ENCODE assay signal across 32 cellular contexts in the genomic region with DNA sequence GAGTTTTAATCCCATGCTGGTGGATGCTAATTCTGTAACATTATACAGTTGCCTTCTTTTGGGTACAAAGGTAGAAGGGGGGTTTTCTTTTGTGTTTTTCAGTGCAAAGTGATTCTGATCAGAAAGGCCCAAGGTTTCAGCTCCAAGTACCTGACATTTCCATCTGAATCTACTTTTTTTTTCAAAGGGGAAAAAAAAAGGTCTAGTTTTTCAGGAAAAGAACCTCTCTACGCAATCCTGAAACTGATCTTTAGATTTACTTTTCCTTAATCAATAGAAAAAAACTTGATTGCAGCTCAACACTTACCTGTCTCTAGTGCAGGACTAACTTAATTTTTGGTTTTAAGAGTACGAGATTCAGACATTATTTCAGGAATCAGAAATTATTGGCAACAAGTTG.
"Had no signal": no experiment of that assay in that cellular context is flagged by ENCODE, and none has a peak within 500 bp of the region (broad histone marks: within the 10 kb centered on the region; RNA-seq: fewer than 3 reads in every experiment).

A gene with protein sequence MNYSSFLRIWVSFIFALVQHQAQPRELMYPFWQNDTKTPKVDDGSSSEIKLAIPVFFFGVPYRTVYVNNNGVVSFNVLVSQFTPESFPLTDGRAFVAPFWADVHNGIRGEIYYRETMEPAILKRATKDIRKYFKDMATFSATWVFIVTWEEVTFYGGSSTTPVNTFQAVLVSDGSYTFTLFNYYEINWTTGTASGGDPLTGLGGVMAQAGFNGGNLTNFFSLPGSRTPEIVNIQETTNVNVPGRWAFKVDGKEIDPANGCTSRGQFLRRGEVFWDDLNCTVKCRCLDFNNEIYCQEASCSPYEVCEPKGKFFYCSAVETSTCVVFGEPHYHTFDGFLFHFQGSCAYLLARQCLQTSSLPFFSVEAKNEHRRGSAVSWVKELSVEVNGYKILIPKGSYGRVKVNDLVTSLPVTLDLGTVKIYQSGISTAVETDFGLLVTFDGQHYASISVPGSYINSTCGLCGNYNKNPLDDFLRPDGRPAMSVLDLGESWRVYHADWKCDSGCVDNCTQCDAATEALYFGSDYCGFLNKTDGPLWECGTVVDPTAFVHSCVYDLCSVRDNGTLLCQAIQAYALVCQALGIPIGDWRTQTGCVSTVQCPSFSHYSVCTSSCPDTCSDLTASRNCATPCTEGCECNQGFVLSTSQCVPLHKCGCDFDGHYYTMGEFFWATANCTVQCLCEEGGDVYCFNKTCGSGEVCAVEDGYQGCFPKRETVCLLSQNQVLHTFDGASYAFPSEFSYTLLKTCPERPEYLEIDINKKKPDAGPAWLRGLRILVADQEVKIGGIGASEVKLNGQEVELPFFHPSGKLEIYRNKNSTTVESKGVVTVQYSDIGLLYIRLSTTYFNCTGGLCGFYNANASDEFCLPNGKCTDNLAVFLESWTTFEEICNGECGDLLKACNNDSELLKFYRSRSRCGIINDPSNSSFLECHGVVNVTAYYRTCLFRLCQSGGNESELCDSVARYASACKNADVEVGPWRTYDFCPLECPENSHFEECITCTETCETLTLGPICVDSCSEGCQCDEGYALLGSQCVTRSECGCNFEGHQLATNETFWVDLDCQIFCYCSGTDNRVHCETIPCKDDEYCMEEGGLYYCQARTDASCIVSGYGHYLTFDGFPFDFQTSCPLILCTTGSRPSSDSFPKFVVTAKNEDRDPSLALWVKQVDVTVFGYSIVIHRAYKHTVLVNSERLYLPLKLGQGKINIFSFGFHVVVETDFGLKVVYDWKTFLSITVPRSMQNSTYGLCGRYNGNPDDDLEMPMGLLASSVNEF (N-terminal part only) (plus strand): TSS at position 301 of the 400 bp plus-strand sequence. CDS start 1,423 bp downstream, outside the sequence.

- H3K27me3 ChIP-seq: esophagus squamous epithelium, heart right ventricle, ovary, sigmoid colon, spleen, testis, tibial artery had no signal

- H3K4me1 ChIP-seq: psoas muscle had no signal

- H3K4me3 ChIP-seq: esophagus squamous epithelium, heart right ventricle, lung, mucosa of descending colon, ovary, psoas muscle, sigmoid colon, spleen, testis, tibial artery had no signal

- DNase-seq: cortex of kidney; effector memory CD8-positive, alpha-beta T cell; erythroblast; esophagus squamous epithelium; foreskin melanocyte; glutamatergic neuron; heart right ventricle; hypothalamus; kidney; mucosa of descending colon; naive B cell; ovary; posterior cingulate gyrus; psoas muscle; right cardiac atrium; sigmoid colon; spleen; stimulated activated CD4-positive, alpha-beta T cell treated with anti-CD3 and anti-CD28 coated beads, Interleukin-4, amount 100 ng/mL, for 4 hours; stimulated activated naive CD8-positive, alpha-beta T cell treated with anti-CD3 and anti-CD28 coated beads, Interleukin-15, Interleukin-2, amounts not matched to agents 100 U/mL and 50 U/mL, for 24 hours; substantia nigra; testis; tibial artery had no signal

- H3K9me3 Mint-ChIP-seq: effector memory CD8-positive, alpha-beta T cell; memory B cell; mesothelial cell of epicardium; natural killer cell treated with Interleukin-12 subunit alpha and Interleukin-12 subunit beta and Interleukin-15 and Interleukin-18, amount 100 ng/mL, for 72 hours; stimulated activated memory B cell treated with anti-CD40 and anti-IgM and Interleukin-4, amounts not matched to agents 10 μg/mL and 1 μg/mL and 100 μg/mL, for 72 hours; type B pancreatic cell had no signal

- H3K36me3 ChIP-seq: esophagus squamous epithelium, heart right ventricle, ovary, sigmoid colon, spleen, tibial artery had no signal

- FAIRE-seq: endometrium, kidney, urothelium cell line had no signal

- H3K27ac ChIP-seq: esophagus squamous epithelium, heart right ventricle, ovary, psoas muscle, sigmoid colon, spleen, testis, tibial artery had no signal

- ATAC-seq: effector memory CD8-positive, alpha-beta T cell; heart right ventricle; left lobe of liver; mucosa of descending colon; natural killer cell treated with Interleukin-12 subunit alpha and Interleukin-12 subunit beta and Interleukin-15 and Interleukin-18, amount 100 ng/mL, for 72 hours; psoas muscle; right cardiac atrium; stimulated activated memory B cell treated with anti-CD40 and anti-IgM and Interleukin-4, amounts not matched to agents 10 μg/mL and 1 μg/mL and 100 μg/mL, for 72 hours; stimulated activated naive CD8-positive, alpha-beta T cell treated with anti-CD3 and anti-CD28 coated beads, Interleukin-15, Interleukin-2, amounts not matched to agents 100 U/mL and 50 U/mL, for 24 hours had no signal

- H3K4me3 Mint-ChIP-seq: effector memory CD8-positive, alpha-beta T cell; memory B cell; mesothelial cell of epicardium; naive B cell; natural killer cell treated with Interleukin-12 subunit alpha and Interleukin-12 subunit beta and Interleukin-15 and Interleukin-18, amount 100 ng/mL, for 72 hours; neural crest cell; stimulated activated memory B cell treated with anti-CD40 and anti-IgM and Interleukin-4, amounts not matched to agents 10 μg/mL and 1 μg/mL and 100 μg/mL, for 72 hours; type B pancreatic cell had no signal

- H3K27me3 Mint-ChIP-seq: stimulated activated memory B cell treated with anti-CD40 and anti-IgM and Interleukin-4, amounts not matched to agents 10 μg/mL and 1 μg/mL and 100 μg/mL, for 72 hours; type B pancreatic cell had no signal

- H3K4me1 Mint-ChIP-seq: memory B cell; naive B cell; stimulated activated memory B cell treated with anti-CD40 and anti-IgM and Interleukin-4, amounts not matched to agents 10 μg/mL and 1 μg/mL and 100 μg/mL, for 72 hours had no signal

- H3K9me3 ChIP-seq: esophagus squamous epithelium, heart right ventricle, mucosa of descending colon, ovary, psoas muscle, sigmoid colon, spleen, testis, tibial artery had no signal

- H3K36me3 Mint-ChIP-seq: mesothelial cell of epicardium; naive B cell; natural killer cell treated with Interleukin-12 subunit alpha and Interleukin-12 subunit beta and Interleukin-15 and Interleukin-18, amount 100 ng/mL, for 72 hours; stimulated activated memory B cell treated with anti-CD40 and anti-IgM and Interleukin-4, amounts not matched to agents 10 μg/mL and 1 μg/mL and 100 μg/mL, for 72 hours; type B pancreatic cell had no signal

- H3K27ac Mint-ChIP-seq: effector memory CD8-positive, alpha-beta T cell; memory B cell; mesothelial cell of epicardium; naive B cell; natural killer cell treated with Interleukin-12 subunit alpha and Interleukin-12 subunit beta and Interleukin-15 and Interleukin-18, amount 100 ng/mL, for 72 hours; stimulated activated memory B cell treated with anti-CD40 and anti-IgM and Interleukin-4, amounts not matched to agents 10 μg/mL and 1 μg/mL and 100 μg/mL, for 72 hours; type B pancreatic cell had no signal
